20 cellular contexts compared by ENCODE assay signal in the genomic region with DNA sequence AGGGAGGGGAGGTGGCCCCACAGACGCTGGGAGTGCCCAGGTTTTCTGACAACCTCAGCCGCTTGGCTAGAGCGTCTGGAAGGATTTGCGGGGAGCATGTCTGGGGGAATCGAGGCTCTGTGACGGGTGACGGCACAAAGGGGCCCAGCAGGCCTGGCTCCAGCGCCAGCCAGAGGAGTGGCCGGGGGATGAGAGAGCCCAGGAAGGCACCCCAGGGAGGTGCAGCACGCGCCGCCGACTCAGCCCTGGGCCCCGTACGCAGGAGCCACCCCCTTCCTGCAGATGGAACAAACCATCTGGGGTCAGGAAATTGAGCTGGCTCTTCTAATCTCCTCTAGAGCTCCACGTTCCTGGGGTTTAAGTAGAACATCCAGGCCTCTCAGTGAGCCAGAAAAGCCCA. TPM values are rescaled to one million over a fixed set of nuclear protein-coding genes. Genes with fewer than 3 reads are reported as not detected.
DNase-seq lines count a peak whose midpoint lies in the region; ATAC-seq and TF ChIP-seq lines count a peak whose summit lies in the region.
"Had no signal": no experiment of that assay in that cellular context is flagged by ENCODE, and none has a peak within 500 bp of the region (broad histone marks: within the 10 kb centered on the region; RNA-seq: fewer than 3 reads in every experiment).

No MANE protein-coding gene starts in this region.

- H3K4me3 ChIP-seq in SK-N-MC (peak overlapping the region; percentile 30; the same call in 1 of the 2 replicates), fibroblast of villous mesenchyme (ENCODE audit: low read depth, low read length) (no peak overlapping the region)
- H3K4me3 ChIP-seq: vagina had no signal

- no peak overlapping the region for H3K27ac Mint-ChIP-seq in activated naive CD4-positive, alpha-beta T cell treated with anti-CD3 and anti-CD28 coated beads, Interleukin-2, amount 10 ng/mL, durations not matched to agents 7 days and 5 days
- peak overlapping the region; percentile 44 for H3K27ac Mint-ChIP-seq in stimulated activated effector memory CD8-positive, alpha-beta T cell treated with anti-CD3 and anti-CD28 coated beads, Interleukin-12 subunit alpha, Interleukin-12 subunit beta, amount 100 ng/mL, for 72 hours
- H3K27ac Mint-ChIP-seq: activated naive CD8-positive, alpha-beta T cell; endodermal cell; IgD-negative memory B cell; stimulated activated naive B cell treated with anti-CD40 and anti-IgM and Interleukin-4, amounts not matched to agents 10 μg/mL and 1 μg/mL and 100 μg/mL, for 72 hours had no signal

- peaks cover 24% of the 10 kb centered on the region for H3K4me1 Mint-ChIP-seq in activated naive CD4-positive, alpha-beta T cell treated with anti-CD3 and anti-CD28 coated beads, Interleukin-2, amount 10 ng/mL, durations not matched to agents 7 days and 5 days
- peaks cover 11% of the 10 kb centered on the region for H3K4me1 Mint-ChIP-seq in stimulated activated effector memory CD8-positive, alpha-beta T cell treated with anti-CD3 and anti-CD28 coated beads, Interleukin-12 subunit alpha, Interleukin-12 subunit beta, amount 100 ng/mL, for 72 hours

- H3K9ac ChIP-seq in SK-N-MC (ENCODE audit: insufficient read length): no peak overlapping the region

- ATAC-seq in stimulated activated effector memory CD8-positive, alpha-beta T cell treated with anti-CD3 and anti-CD28 coated beads, Interleukin-12 subunit alpha, Interleukin-12 subunit beta, amount 100 ng/mL, for 72 hours: peak; percentile 32
- ATAC-seq in HG03571 (IDR thresholded peaks at IDR 0.05; ENCODE audit: unreplicated experiment): no peak
- ATAC-seq in HG03039 (IDR thresholded peaks at IDR 0.05; ENCODE audit: unreplicated experiment): no peak
- ATAC-seq: sciatic nerve had no signal

- no peaks in the 10 kb centered on the region for H3K9me3 ChIP-seq in SK-N-MC (ENCODE audit: low read depth, low read length)
- H3K9me3 ChIP-seq: vagina had no signal

- no peaks in the 10 kb centered on the region for H3K36me3 ChIP-seq in SK-N-MC (ENCODE audit: insufficient read depth, low read length)
- H3K36me3 ChIP-seq: vagina had no signal

- no peaks in the 10 kb centered on the region for H3K36me3 Mint-ChIP-seq in activated naive CD4-positive, alpha-beta T cell treated with anti-CD3 and anti-CD28 coated beads, Interleukin-2, amount 10 ng/mL, durations not matched to agents 7 days and 5 days
- H3K36me3 Mint-ChIP-seq in stimulated activated effector memory CD8-positive, alpha-beta T cell treated with anti-CD3 and anti-CD28 coated beads, Interleukin-12 subunit alpha, Interleukin-12 subunit beta, amount 100 ng/mL, for 72 hours: no peaks in the 10 kb centered on the region
- H3K36me3 Mint-ChIP-seq: activated naive CD8-positive, alpha-beta T cell; IgD-negative memory B cell; stimulated activated naive B cell treated with anti-CD40 and anti-IgM and Interleukin-4, amounts not matched to agents 10 μg/mL and 1 μg/mL and 100 μg/mL, for 72 hours had no signal

- peak; percentile 61 for DNase-seq in activated naive CD4-positive, alpha-beta T cell treated with anti-CD3 and anti-CD28 coated beads, Interleukin-2, amount 10 ng/mL, durations not matched to agents 7 days and 5 days
- no peak for DNase-seq in activated naive CD4-positive, alpha-beta T cell treated with Interleukin-2 at 50 U/mL for 16 hours
- DNase-seq in SK-N-MC (ENCODE audit: low read depth, low spot score) (no peak), fibroblast of villous mesenchyme (ENCODE audit: low read depth) (peak; percentile 64), NCI-H1694 (lab: John Stamatoyannopoulos, UW) (no peak)
- no peak for DNase-seq in stimulated activated effector memory CD8-positive, alpha-beta T cell treated with anti-CD3 and anti-CD28 coated beads, Interleukin-12 subunit alpha, Interleukin-12 subunit beta, amount 100 ng/mL, for 72 hours (ENCODE audit: low spot score in 2 of 2)
- DNase-seq: caudate nucleus; foreskin melanocyte; mesenchymal stem cell; NCI-H1417; NCI-H526 treated with DMSO at 0.1 percent for 48 hours; stimulated activated naive B cell treated with anti-CD40 and anti-IgM and Interleukin-4, amounts not matched to agents 10 μg/mL and 1 μg/mL and 100 μg/mL, for 72 hours had no signal

- CTCF ChIA-PET in activated naive CD4-positive, alpha-beta T cell treated with anti-CD3 and anti-CD28 coated beads, Interleukin-2, amount 10 ng/mL, durations not matched to agents 7 days and 5 days (lab: Charles Lee): interaction anchor here (1.2 to 1.4 kb wide), 2 partner anchors 12 to 13 kb away, joined by 4 to 6 read pairs; no protein-coding TSS in a partner anchor

- peak overlapping the region; percentile 42; the same call in 1 of the 2 replicates for H3K27ac ChIP-seq in SK-N-MC
- H3K27ac ChIP-seq: RWPE1, vagina had no signal

- no peaks in the 10 kb centered on the region for H3K9me3 Mint-ChIP-seq in activated naive CD4-positive, alpha-beta T cell treated with anti-CD3 and anti-CD28 coated beads, Interleukin-2, amount 10 ng/mL, durations not matched to agents 7 days and 5 days
- H3K9me3 Mint-ChIP-seq in stimulated activated effector memory CD8-positive, alpha-beta T cell treated with anti-CD3 and anti-CD28 coated beads, Interleukin-12 subunit alpha, Interleukin-12 subunit beta, amount 100 ng/mL, for 72 hours: no peaks in the 10 kb centered on the region
- H3K9me3 Mint-ChIP-seq: endodermal cell; IgD-negative memory B cell; stimulated activated naive B cell treated with anti-CD40 and anti-IgM and Interleukin-4, amounts not matched to agents 10 μg/mL and 1 μg/mL and 100 μg/mL, for 72 hours had no signal

- H3K4me3 Mint-ChIP-seq in activated naive CD4-positive, alpha-beta T cell treated with anti-CD3 and anti-CD28 coated beads, Interleukin-2, amount 10 ng/mL, durations not matched to agents 7 days and 5 days: no peak overlapping the region
- H3K4me3 Mint-ChIP-seq in stimulated activated effector memory CD8-positive, alpha-beta T cell treated with anti-CD3 and anti-CD28 coated beads, Interleukin-12 subunit alpha, Interleukin-12 subunit beta, amount 100 ng/mL, for 72 hours: no peak overlapping the region
- H3K4me3 Mint-ChIP-seq: activated naive CD8-positive, alpha-beta T cell; endodermal cell; stimulated activated naive B cell treated with anti-CD40 and anti-IgM and Interleukin-4, amounts not matched to agents 10 μg/mL and 1 μg/mL and 100 μg/mL, for 72 hours had no signal

- H3K27me3 Mint-ChIP-seq in activated naive CD4-positive, alpha-beta T cell treated with anti-CD3 and anti-CD28 coated beads, Interleukin-2, amount 10 ng/mL, durations not matched to agents 7 days and 5 days: peaks cover 95% of the 10 kb centered on the region
- H3K27me3 Mint-ChIP-seq: activated naive CD8-positive, alpha-beta T cell had no signal

- TF ChIP-seq CTCF in fibroblast of villous mesenchyme (IDR thresholded peaks at IDR 0.05; ENCODE audit: insufficient read depth, low read depth, low read length): no peak

RNA-seq across cellular contexts. Expression of gene SLCO4A1, which starts 5.9 kb away (rescaled TPM):
- total RNA-seq in fibroblast of villous mesenchyme: 0.97 and 3.0 TPM in 2 replicates

Comparison
In these comparisons a context has a peak if more than half of its experiments do, and no peak if none do; other contexts are left out.
1. DNase-seq: peak in activated naive CD4-positive, alpha-beta T cell treated with anti-CD3 and anti-CD28 coated beads, Interleukin-2, amount 10 ng/mL, durations not matched to agents 7 days and 5 days (single experiment) and fibroblast of villous mesenchyme (single experiment); none in activated naive CD4-positive, alpha-beta T cell treated with Interleukin-2 at 50 U/mL for 16 hours (single experiment), SK-N-MC (single experiment), stimulated activated effector memory CD8-positive, alpha-beta T cell treated with anti-CD3 and anti-CD28 coated beads, Interleukin-12 subunit alpha, Interleukin-12 subunit beta, amount 100 ng/mL, for 72 hours (0 of 2) and NCI-H1694 (single experiment).